13 cellular contexts compared by ENCODE assay signal in the genomic region with DNA sequence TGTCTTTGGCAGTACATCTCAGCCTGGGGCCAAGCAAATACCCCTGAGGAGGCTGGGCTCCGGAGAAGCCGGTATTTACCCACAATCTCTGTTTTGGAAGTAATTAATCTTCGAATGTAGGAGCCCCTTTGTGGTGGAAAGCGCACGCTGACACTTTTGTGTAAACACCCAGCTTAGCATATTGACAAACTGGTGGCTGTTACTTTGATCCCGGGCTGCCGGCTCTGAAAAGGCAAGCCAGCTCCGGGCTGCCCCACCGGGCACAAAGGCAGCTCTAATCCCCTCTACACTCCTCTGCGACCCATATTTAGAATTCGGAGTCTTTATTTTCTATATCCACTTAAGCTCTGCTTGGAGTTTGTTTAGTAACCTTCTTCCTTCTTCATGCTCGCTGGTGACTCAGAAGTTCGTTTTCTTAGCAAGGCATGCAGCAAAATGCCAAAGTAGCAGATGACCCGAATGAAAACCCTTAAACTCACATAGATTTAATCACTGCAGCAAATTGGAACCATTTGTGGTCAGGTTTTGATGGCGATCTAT.
DNase-seq lines count a peak whose midpoint lies in the region; ATAC-seq and TF ChIP-seq lines count a peak whose summit lies in the region.
"Had no signal": no experiment of that assay in that cellular context is flagged by ENCODE, and none has a peak within 500 bp of the region (broad histone marks: within the 10 kb centered on the region; RNA-seq: fewer than 3 reads in every experiment).

No MANE protein-coding gene starts in this region.

- H3K4me3 Mint-ChIP-seq in WTC11, result no peak overlapping the region

- H3K36me3 Mint-ChIP-seq in WTC11, result peaks cover 3% of the 10 kb centered on the region; the same call in 1 of the 2 replicates

- H3K27me3 ChIP-seq in upper lobe of right lung, result peaks cover 7% of the 10 kb centered on the region
- H3K27me3 ChIP-seq in left ventricle myocardium inferior (ENCODE audit: low read depth), result peaks cover 10% of the 10 kb centered on the region

- TF ChIP-seq CTCF in WTC11 (IDR thresholded peaks at IDR 0.05), result no peak
- no peak for TF ChIP-seq CTCF in upper lobe of right lung (IDR thresholded peaks at IDR 0.05)
- no peak for TF ChIP-seq CTCF in left ventricle myocardium inferior (IDR thresholded peaks at IDR 0.05; ENCODE audit: borderline replicate concordance)

- H3K4me1 ChIP-seq in upper lobe of right lung (no peaks in the 10 kb centered on the region), left ventricle myocardium inferior (no peaks in the 10 kb centered on the region)

- H3K9me3 Mint-ChIP-seq in WTC11, result peaks cover 20% of the 10 kb centered on the region

- DNase-seq in DMS79 treated with DMSO at 0.1 percent for 48 hours (lab: John Stamatoyannopoulos, UW), result peak; percentile 8
- no peak for DNase-seq in DMS79 (lab: John Stamatoyannopoulos, UW)
- no peak for DNase-seq in WTC11 (ENCODE audit: low spot score)
- DNase-seq in iris pigment epithelial cell (ENCODE audit: low read depth), result peak; percentile 79
- DNase-seq in upper lobe of right lung, result no peak
- no peak for DNase-seq in KG1 (lab: John Stamatoyannopoulos, UW)
- DNase-seq in NCI-H146 treated with DMSO at 0.1 percent for 48 hours (lab: John Stamatoyannopoulos, UW; ENCODE audit: unreplicated experiment), result no peak
- no peak for DNase-seq in left ventricle myocardium inferior
- DNase-seq: aorta, erythroblast, NCI-H1105 had no signal

- ATAC-seq in WTC11, result peak; percentile 46
- ATAC-seq in upper lobe of right lung, result no peak
- ATAC-seq: HCT116 had no signal

- intact Hi-C loops in upper lobe of right lung (cut with DNase I), result no loop called here
- intact Hi-C loops in left ventricle myocardium inferior (cut with micrococcal nuclease), result no loop called here

- H3K4me3 ChIP-seq in upper lobe of right lung, result no peak overlapping the region
- no peak overlapping the region for H3K4me3 ChIP-seq in left ventricle myocardium inferior
- H3K4me3 ChIP-seq: tibial nerve had no signal

- peaks cover 32% of the 10 kb centered on the region for H3K27me3 Mint-ChIP-seq in WTC11 (ENCODE audit: low read depth)

- CTCF ChIA-PET in WTC11 (lab: Charles Lee), result no interaction called here

- H3K9me3 ChIP-seq in upper lobe of right lung (no peaks in the 10 kb centered on the region), left ventricle myocardium inferior (replicated peaks) (peaks cover 23% of the 10 kb centered on the region)

- H3K27ac Mint-ChIP-seq in WTC11, result no peak overlapping the region

- H3K36me3 ChIP-seq in upper lobe of right lung (no peaks in the 10 kb centered on the region), left ventricle myocardium inferior (no peaks in the 10 kb centered on the region)
- H3K36me3 ChIP-seq: tibial nerve had no signal

- H3K27ac ChIP-seq in upper lobe of right lung (peak overlapping the region; percentile 32), left ventricle myocardium inferior (replicated peaks) (no peak overlapping the region)
- H3K27ac ChIP-seq: tibial nerve had no signal

- peaks cover 13% of the 10 kb centered on the region for H3K4me1 Mint-ChIP-seq in WTC11

- POLR2A ChIA-PET in WTC11 (lab: Charles Lee), result no interaction called here

TF ChIP-seq in WTC11, 78 proteins besides CTCF, POLR2A, EP300 and RAD21:
- TF ChIP-seq TEAD1 (CRISPR knock-in tag; IDR thresholded peaks at IDR 0.05) (peak; percentile 25; the same call in 1 of the 2 replicates), ZNF423 (CRISPR knock-in tag; IDR thresholded peaks at IDR 0.05) (no peak)
TF ChIP-seq in WTC11: peak in this region for 1.

Comparison
In these comparisons a context has a peak if more than half of its experiments do, and no peak if none do; other contexts are left out.
1. DNase-seq: peak in DMS79 treated with DMSO at 0.1 percent for 48 hours (single experiment) and iris pigment epithelial cell (single experiment); none in DMS79 (single experiment), WTC11 (single experiment), upper lobe of right lung (single experiment), KG1 (single experiment), NCI-H146 treated with DMSO at 0.1 percent for 48 hours (single experiment) and left ventricle myocardium inferior (single experiment).